Comparison of ENCODE assay signal across 8 cellular contexts in genomic region chr4:159764343-159764952, GRCh38.
A peak's percentile ranks its signal among the peaks of the same experiment; 100 is the strongest.
DNase-seq lines count a peak whose midpoint lies in the region; ATAC-seq, FAIRE-seq and TF ChIP-seq lines count a peak whose summit lies in the region.

No MANE protein-coding gene starts in this region.

- peak; percentile 88 for FAIRE-seq in GM12892 (lab: Jason Lieb, UNC)

- ATAC-seq in HG02642 (IDR thresholded peaks at IDR 0.05; ENCODE audit: poor library complexity, unreplicated experiment) (peak; percentile 86), upper lobe of left lung (ENCODE audit: low FRiP score in 2 of 2) (peak in 1 of 2 donors; percentile 64)

- 29 to 36% methylated on average over 5 of the region's 5 CpGs for WGBS in upper lobe of left lung, 2 donors

- H3K27ac ChIP-seq in upper lobe of left lung: no peak overlapping the region

- no peak overlapping the region for H3K4me3 ChIP-seq in upper lobe of left lung

- H3K27me3 ChIP-seq in upper lobe of left lung: no peaks in the 10 kb centered on the region

- TF ChIP-seq CTCF in upper lobe of left lung (IDR thresholded peaks at IDR 0.05): peak in 4 of 6 experiments; percentile 30 to 48 (median 32)

- DNase-seq in ACHN (peak; percentile 54), GM12892 (ENCODE audit: insufficient read length) (no peak), NAMALWA (ENCODE audit: low spot score) (peak; percentile 66), UCSD-AML1 (lab: John Stamatoyannopoulos, UW; ENCODE audit: unreplicated experiment) (peak; percentile 6), iPS DF 4.7 (ENCODE audit: extremely low read depth, low spot score) (peak; percentile 60), upper lobe of left lung (no peak), HCEC 1CT (no peak)

- no peak for TF ChIP-seq EP300 in upper lobe of left lung (IDR thresholded peaks at IDR 0.05)

- H3K36me3 ChIP-seq in upper lobe of left lung: no peaks in the 10 kb centered on the region

- no peak for TF ChIP-seq POLR2A in GM12892 (IDR thresholded peaks at IDR 0.05; ENCODE audit: low read depth, low read length)
- TF ChIP-seq POLR2A in upper lobe of left lung (IDR thresholded peaks at IDR 0.05): no peak

- H3K9me3 ChIP-seq in upper lobe of left lung: no peaks in the 10 kb centered on the region

- in situ Hi-C loops in ACHN (cut with HindIII; ENCODE audit: low pct_ligation_motif_present, low pct_unique_long_range_greater_than_20kb, low sequenced_read_pairs): no loop called here

- H3K4me1 ChIP-seq in upper lobe of left lung: no peaks in the 10 kb centered on the region

Comparison
In these comparisons a context has a peak if more than half of its experiments do, and no peak if none do; other contexts are left out.
1. DNase-seq: peak in ACHN (single experiment), NAMALWA (single experiment), UCSD-AML1 (single experiment) and iPS DF 4.7 (single experiment); none in GM12892 (single experiment), upper lobe of left lung (0 of 2) and HCEC 1CT (single experiment).